ENCODE assay signal across 8 cellular contexts in the genomic region with DNA sequence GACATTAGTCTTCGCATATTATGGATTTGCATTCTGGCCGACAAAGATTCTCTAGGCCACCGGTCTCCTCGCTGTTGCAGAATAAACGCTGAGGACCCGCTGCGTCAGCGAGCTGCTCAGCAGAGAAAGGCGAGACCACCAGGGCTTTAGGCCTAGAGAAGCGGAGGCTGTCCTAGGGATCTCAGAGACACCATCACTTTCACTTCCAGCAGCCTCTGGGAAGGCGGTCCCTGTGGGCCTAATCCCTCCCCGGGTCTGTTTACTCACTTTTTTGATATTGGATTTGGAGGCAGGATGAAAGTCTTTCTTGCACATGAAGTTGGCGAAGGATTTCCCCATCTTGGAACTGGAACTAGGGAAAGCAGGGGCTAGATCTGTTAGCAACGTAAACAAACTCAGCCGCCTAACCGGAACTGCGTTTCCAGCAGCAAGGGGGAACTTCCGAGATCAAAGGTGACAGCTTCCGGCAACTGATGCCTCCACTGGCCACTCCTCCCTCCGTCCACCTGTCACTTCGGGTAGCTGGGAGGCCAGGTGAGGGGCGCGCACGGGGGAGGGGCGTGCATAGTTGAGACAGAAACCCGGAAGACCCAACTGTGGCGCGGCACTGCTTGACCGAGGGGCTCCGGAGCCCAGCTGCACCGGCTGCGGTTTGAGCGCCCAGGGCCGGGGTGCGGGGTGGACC. TPM values are rescaled to one million over a fixed set of nuclear protein-coding genes. Genes with fewer than 3 reads are reported as not detected.
A peak's percentile ranks its signal among the peaks of the same experiment; 100 is the strongest.
DNase-seq lines count a peak whose midpoint lies in the region; ATAC-seq and TF ChIP-seq lines count a peak whose summit lies in the region.

A gene with protein sequence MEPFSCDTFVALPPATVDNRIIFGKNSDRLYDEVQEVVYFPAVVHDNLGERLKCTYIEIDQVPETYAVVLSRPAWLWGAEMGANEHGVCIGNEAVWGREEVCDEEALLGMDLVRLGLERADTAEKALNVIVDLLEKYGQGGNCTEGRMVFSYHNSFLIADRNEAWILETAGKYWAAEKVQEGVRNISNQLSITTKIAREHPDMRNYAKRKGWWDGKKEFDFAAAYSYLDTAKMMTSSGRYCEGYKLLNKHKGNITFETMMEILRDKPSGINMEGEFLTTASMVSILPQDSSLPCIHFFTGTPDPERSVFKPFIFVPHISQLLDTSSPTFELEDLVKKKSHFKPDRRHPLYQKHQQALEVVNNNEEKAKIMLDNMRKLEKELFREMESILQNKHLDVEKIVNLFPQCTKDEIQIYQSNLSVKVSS (plus strand): TSS at position 447 of the 685 bp plus-strand sequence. CDS start 2,554 bp downstream, outside the sequence.

- peak; percentile 94 for DNase-seq in Ammon's horn (ENCODE audit: low spot score)
- DNase-seq in NCI-H510A (lab: John Stamatoyannopoulos, UW) = peak; percentile 99
- peak; percentile 80 for DNase-seq in activated CD4-positive, alpha-beta T cell treated with anti-CD3 and anti-CD28 coated beads for 48 hours
- peak; percentile 91 for DNase-seq in colonic mucosa
- peak; percentile 56 to 59 for DNase-seq in stimulated activated CD4-positive, alpha-beta T cell treated with anti-CD3 and anti-CD28 coated beads, Interleukin-1b, Interleukin-23, amount 100 ng/mL, for 4 hours (ENCODE audit: low read depth in 2 of 2)

- ATAC-seq in GM19043 (IDR thresholded peaks at IDR 0.05; ENCODE audit: low read depth, unreplicated experiment) = peak; percentile 97
- peak; percentile 87 for ATAC-seq in HG03378 (IDR thresholded peaks at IDR 0.05; ENCODE audit: unreplicated experiment)

- H3K9ac ChIP-seq in colonic mucosa (ENCODE audit: low read depth in 2 of 2, low read length in 2 of 2) = peak within 1 kb of the TSS; percentile 64 to 82

- intact Hi-C loops in colonic mucosa (cut with DNase I) = no loop called here

- peaks cover 5% of the 10 kb centered on the region for H3K4me1 ChIP-seq in colonic mucosa

- peaks cover 2% of the 10 kb centered on the region for H3K36me3 ChIP-seq in colonic mucosa

- H3K27ac ChIP-seq in colonic mucosa (peak within 1 kb of the TSS; percentile 77), layer of hippocampus (ENCODE audit: low read depth, low read length) (peak within 1 kb of the TSS; percentile 5)

- H3K9me3 ChIP-seq in colonic mucosa = no peaks in the 10 kb centered on the region

- peak within 1 kb of the TSS; percentile 82 for H3K4me3 ChIP-seq in colonic mucosa

- TF ChIP-seq CTCF in colonic mucosa (IDR thresholded peaks at IDR 0.05) = no peak

- H3K27me3 ChIP-seq in colonic mucosa = no peaks in the 10 kb centered on the region
- H3K27me3 ChIP-seq in layer of hippocampus (ENCODE audit: control insufficient read depth, insufficient read depth, low read length) = no peaks in the 10 kb centered on the region

RNA-seq across cellular contexts. Expression of the gene that starts here (rescaled TPM):
- total RNA-seq in colonic mucosa = 10 to 100 TPM; 19.1 to 20.7 TPM

Comparison
In these comparisons a context has a peak if more than half of its experiments do, and no peak if none do; other contexts are left out.
1. Peak in every context shown above with its lines: DNase-seq, ATAC-seq, H3K4me3 ChIP-seq and H3K27ac ChIP-seq.